9 cellular contexts compared by ENCODE assay signal in genomic region chr4:145773581-145774234, GRCh38.
DNase-seq lines count a peak whose midpoint lies in the region; ATAC-seq and TF ChIP-seq lines count a peak whose summit lies in the region.
"Had no signal": no experiment of that assay in that cellular context is flagged by ENCODE, and none has a peak within 500 bp of the region (broad histone marks: within the 10 kb centered on the region; RNA-seq: fewer than 3 reads in every experiment).

No MANE protein-coding gene starts in this region.

- ATAC-seq in GM18520 (IDR thresholded peaks at IDR 0.05; ENCODE audit: unreplicated experiment) (peak; percentile 97), GM21526 (IDR thresholded peaks at IDR 0.05; ENCODE audit: low FRiP score, unreplicated experiment) (peak; percentile 89), HG03280 (IDR thresholded peaks at IDR 0.05; ENCODE audit: unreplicated experiment) (peak; percentile 96)
- ATAC-seq: Panc1 had no signal

- H3K4me3 ChIP-seq in left ventricle myocardium inferior = no peak overlapping the region

- H3K27ac ChIP-seq in left ventricle myocardium inferior (replicated peaks) = peak overlapping the region; percentile 64

- no peaks in the 10 kb centered on the region for H3K27me3 ChIP-seq in left ventricle myocardium inferior (ENCODE audit: low read depth)

- peaks cover 16% of the 10 kb centered on the region for H3K4me1 ChIP-seq in left ventricle myocardium inferior

- intact Hi-C loops in left ventricle myocardium inferior (cut with micrococcal nuclease) = no loop called here

- H3K36me3 ChIP-seq in left ventricle myocardium inferior = peaks cover 20% of the 10 kb centered on the region

- no peak for DNase-seq in left ventricle myocardium inferior
- no peak for DNase-seq in NAMALWA (ENCODE audit: low spot score)
- no peak for DNase-seq in NCI-H82 treated with DMSO at 0.1 percent for 48 hours (lab: John Stamatoyannopoulos, UW; ENCODE audit: unreplicated experiment)
- DNase-seq in H4 (ENCODE audit: low spot score) = no peak
- DNase-seq in NOMO-1 (lab: John Stamatoyannopoulos, UW; ENCODE audit: unreplicated experiment in 2 of 2) = no peak

- no peaks in the 10 kb centered on the region for H3K9me3 ChIP-seq in left ventricle myocardium inferior (replicated peaks)

- no peak for TF ChIP-seq CTCF in left ventricle myocardium inferior (IDR thresholded peaks at IDR 0.05; ENCODE audit: borderline replicate concordance)
